ENCODE assay signal across 13 cellular contexts in the genomic region with DNA sequence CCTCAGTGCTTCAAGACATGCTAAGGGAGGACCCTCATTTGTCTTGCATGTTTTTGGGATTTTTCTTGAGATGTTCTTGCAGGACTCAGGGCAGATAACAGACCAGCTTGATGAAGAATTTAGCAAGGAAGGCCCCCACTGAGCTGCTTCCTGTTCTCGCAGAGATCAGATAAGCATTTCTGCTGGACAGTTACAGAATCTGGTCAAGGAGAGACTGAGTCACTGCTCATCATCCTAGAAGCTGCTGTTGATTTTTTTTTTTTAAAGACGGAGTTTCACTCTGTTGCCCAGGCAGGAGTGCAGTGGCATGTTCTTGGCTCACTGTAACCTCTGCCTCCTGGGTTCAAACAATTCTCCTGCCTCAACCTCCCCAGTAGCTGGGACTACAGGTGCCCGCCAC. TPM values are rescaled to one million over a fixed set of nuclear protein-coding genes. Genes with fewer than 3 reads are reported as not detected.
"Had no signal": no experiment of that assay in that cellular context is flagged by ENCODE, and none has a peak within 500 bp of the region (broad histone marks: within the 10 kb centered on the region; RNA-seq: fewer than 3 reads in every experiment).

No MANE protein-coding gene starts in this region.

RNA-seq across cellular contexts. Expression of gene ANXA8L1, which starts 1.2 kb away (rescaled TPM):
- total RNA-seq: activated B cell treated with CpG ODN at 0.5 μM for 24 hours; activated CD4-positive, alpha-beta memory T cell treated with anti-CD3 and anti-CD28 coated beads for 36 hours; activated CD4-positive, alpha-beta T cell treated with anti-CD3 and anti-CD28 coated beads, Interleukin-2, amount 10 ng/mL, durations not matched to agents 24 days and 14 days; activated CD8-positive, alpha-beta memory T cell treated with anti-CD3 and anti-CD28 coated beads for 36 hours; activated CD8-positive, alpha-beta T cell treated with anti-CD3 and anti-CD28 coated beads for 36 hours; activated naive CD4-positive, alpha-beta T cell treated with anti-CD3 and anti-CD28 coated beads for 36 hours; activated naive CD4-positive, alpha-beta T cell treated with anti-CD3 and anti-CD28 coated beads, Interleukin-2, amount 50 U/mL, for 72 hours; activated naive CD8-positive, alpha-beta T cell treated with anti-CD3 and anti-CD28 coated beads for 36 hours; activated T-cell treated with anti-CD3 and anti-CD28 coated beads, Interleukin-2, amount 50 U/mL, for 4 hours; activated T-helper 1 cell treated with anti-CD3 and anti-CD28 coated beads, Interleukin-12 subunit alpha, Interleukin-12 subunit beta, Interleukin-2, Interleukin-4 antibody, amounts not matched to agents 30 ng/mL and 10 ng/mL and 1 ng/mL, durations not matched to agents 14 hours and 24 hours and 36 hours; activated T-helper 17 cell treated with anti-CD3 and anti-CD28 coated beads, Interleukin-2, amount 50 U/mL, for 72 hours; aorta; body of pancreas had no signal
